Comparison of ENCODE assay signal across 9 cellular contexts in the genomic region with DNA sequence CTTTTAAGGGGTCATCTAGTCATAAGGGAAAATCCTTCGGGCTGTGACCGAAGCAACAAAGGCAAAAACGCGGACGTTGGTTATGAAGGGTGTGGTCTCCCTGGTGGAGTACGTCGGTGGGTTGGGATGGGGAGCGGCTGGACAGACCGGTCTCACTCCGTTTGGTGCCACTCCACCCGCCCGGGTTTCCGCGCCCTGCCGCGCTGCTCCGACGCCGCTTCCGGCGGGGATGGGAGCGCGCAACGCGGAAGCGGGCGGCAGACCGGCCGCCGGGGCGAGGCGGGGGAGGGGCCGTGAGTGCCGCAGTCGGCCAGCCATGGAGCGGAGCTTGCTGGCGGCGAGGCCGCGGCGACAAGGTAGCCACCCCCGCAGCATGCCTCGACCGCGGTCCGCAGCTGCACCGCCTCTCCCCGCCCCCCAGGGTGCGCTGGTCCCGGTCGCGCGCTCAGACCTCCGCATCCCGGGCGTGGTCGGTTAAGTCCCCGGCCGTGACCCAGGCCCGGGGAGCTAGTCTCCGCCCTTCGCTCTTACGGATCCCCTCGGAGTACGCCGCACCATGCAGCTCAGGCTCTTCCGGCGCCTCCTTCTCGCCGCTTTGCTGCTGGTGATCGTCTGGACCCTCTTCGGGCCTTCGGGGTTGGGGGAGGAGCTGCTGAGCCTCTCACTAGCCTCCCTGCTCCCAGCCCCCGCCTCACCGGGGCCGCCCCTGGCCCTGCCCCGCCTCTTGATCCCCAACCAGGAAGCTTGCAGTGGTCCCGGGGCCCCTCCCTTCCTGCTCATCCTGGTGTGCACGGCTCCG. TPM values are rescaled to one million over a fixed set of nuclear protein-coding genes. Genes with fewer than 3 reads are reported as not detected.
DNase-seq lines count a peak whose midpoint lies in the region; ATAC-seq, FAIRE-seq and TF ChIP-seq lines count a peak whose summit lies in the region.
"Had no signal": no experiment of that assay in that cellular context is flagged by ENCODE, and none has a peak within 500 bp of the region (broad histone marks: within the 10 kb centered on the region; RNA-seq: fewer than 3 reads in every experiment).

B3GALT4 (plus strand) TSS at position 260 of the 799 bp plus-strand sequence; CDS start at position 557, 297 bp downstream.

- TF ChIP-seq CTCF in fibroblast of pulmonary artery (IDR thresholded peaks at IDR 0.05; ENCODE audit: low read length, missing control alignments) (peak; percentile 16), natural killer cell (IDR thresholded peaks at IDR 0.05) (peak; percentile 61), subcutaneous adipose tissue (IDR thresholded peaks at IDR 0.05; ENCODE audit: low read depth) (no peak)

- intact Hi-C loops in activated T-helper 2 cell treated with anti-CD3 and anti-CD28 coated beads, Interferon-gamma antibody, Interleukin-2, Interleukin-4, amounts not matched to agents 10 μg/mL and 5 μg/mL and 100 μg/mL, durations not matched to agents 14 hours and 24 hours and 36 hours (cut with micrococcal nuclease), result loop anchor here (1.0 to 10.0 kb wide), 5 partner anchors 12 to 1115 kb away; partner anchors contain the start of genes NUDT3, PFDN6, RGL2 and SYNGAP1
- intact Hi-C loops in natural killer cell (cut with micrococcal nuclease), result loop anchor here (1.0 to 2.0 kb wide), 4 partner anchors 12 to 68 kb away; partner anchors contain the start of genes PFDN6, TAPBP and WDR46

- H3K27me3 Mint-ChIP-seq in CD8-positive, alpha-beta memory T cell, result no peaks in the 10 kb centered on the region
- H3K27me3 Mint-ChIP-seq in activated T-helper 2 cell treated with anti-CD3 and anti-CD28 coated beads, Interferon-gamma antibody, Interleukin-2, Interleukin-4, amounts not matched to agents 10 μg/mL and 5 μg/mL and 100 μg/mL, durations not matched to agents 14 hours and 24 hours and 36 hours (ENCODE audit: low read depth), result no peaks in the 10 kb centered on the region
- no peaks in the 10 kb centered on the region for H3K27me3 Mint-ChIP-seq in natural killer cell (ENCODE audit: low read depth in 2 of 2)

- POLR2A ChIA-PET in CD8-positive, alpha-beta memory T cell (lab: Charles Lee), result interaction anchor here (0.6 to 2.8 kb wide), 20 partner anchors 10 to 305 kb away, joined by 3 to 41 read pairs (median 4); partner anchors contain the start of genes HLA-DPA1, PFDN6, RGL2 and RING1

- ATAC-seq in GM19324 (IDR thresholded peaks at IDR 0.05; ENCODE audit: low FRiP score, unreplicated experiment) (peak; percentile 58), HG03520 (IDR thresholded peaks at IDR 0.05; ENCODE audit: unreplicated experiment) (peak; percentile 44), natural killer cell (peak; percentile 73 to 83 (median 76))

- H3K4me3 ChIP-seq in CD8-positive, alpha-beta memory T cell (ENCODE audit: low read length), result peak within 1 kb of the TSS; percentile 80
- H3K4me3 ChIP-seq in fibroblast of pulmonary artery (replicated peaks; ENCODE audit: low read depth, low read length), result peak within 1 kb of the TSS; percentile 56

- peaks cover 57% of the 10 kb centered on the region for H3K4me1 ChIP-seq in CD8-positive, alpha-beta memory T cell (ENCODE audit: insufficient read depth, low read length)

- H3K36me3 Mint-ChIP-seq in CD8-positive, alpha-beta memory T cell, result peaks cover 0 to 89% (median 16%) of the 10 kb centered on the region in 3 donors
- H3K36me3 Mint-ChIP-seq in activated T-helper 2 cell treated with anti-CD3 and anti-CD28 coated beads, Interferon-gamma antibody, Interleukin-2, Interleukin-4, amounts not matched to agents 10 μg/mL and 5 μg/mL and 100 μg/mL, durations not matched to agents 14 hours and 24 hours and 36 hours (ENCODE audit: low read depth), result peaks cover 74% of the 10 kb centered on the region
- peaks cover 7% of the 10 kb centered on the region for H3K36me3 Mint-ChIP-seq in natural killer cell

- peak; percentile 58 to 79 (median 73) for DNase-seq in CD8-positive, alpha-beta memory T cell
- DNase-seq in RCC 7860 (ENCODE audit: low spot score) (peak; percentile 38), fibroblast of pulmonary artery (ENCODE audit: low read depth) (peak; percentile 60), natural killer cell (peak; percentile 68)
- DNase-seq in activated T-helper 2 cell treated with anti-CD3 and anti-CD28 coated beads, Interferon-gamma antibody, Interleukin-2, Interleukin-4, amounts not matched to agents 10 μg/mL and 5 μg/mL and 100 μg/mL, durations not matched to agents 14 hours and 24 hours and 36 hours (ENCODE audit: low spot score), result peak; percentile 73

- no peaks in the 10 kb centered on the region for H3K9me3 ChIP-seq in CD8-positive, alpha-beta memory T cell (ENCODE audit: low read length)

- peak within 1 kb of the TSS; percentile 68 for H3K27ac ChIP-seq in CD8-positive, alpha-beta memory T cell (ENCODE audit: low read depth, low read length)

- H3K27ac Mint-ChIP-seq in CD8-positive, alpha-beta memory T cell, result peak within 1 kb of the TSS; percentile 90 to 99 (median 94)
- H3K27ac Mint-ChIP-seq in activated T-helper 2 cell treated with anti-CD3 and anti-CD28 coated beads, Interferon-gamma antibody, Interleukin-2, Interleukin-4, amounts not matched to agents 10 μg/mL and 5 μg/mL and 100 μg/mL, durations not matched to agents 14 hours and 24 hours and 36 hours, result peak within 1 kb of the TSS; percentile 89
- peak within 1 kb of the TSS; percentile 90 to 91 for H3K27ac Mint-ChIP-seq in natural killer cell

- no peaks in the 10 kb centered on the region for H3K9me3 Mint-ChIP-seq in CD8-positive, alpha-beta memory T cell
- H3K9me3 Mint-ChIP-seq in activated T-helper 2 cell treated with anti-CD3 and anti-CD28 coated beads, Interferon-gamma antibody, Interleukin-2, Interleukin-4, amounts not matched to agents 10 μg/mL and 5 μg/mL and 100 μg/mL, durations not matched to agents 14 hours and 24 hours and 36 hours, result no peaks in the 10 kb centered on the region
- H3K9me3 Mint-ChIP-seq in natural killer cell, result no peaks in the 10 kb centered on the region

- peaks cover 26% of the 10 kb centered on the region for H3K36me3 ChIP-seq in CD8-positive, alpha-beta memory T cell (ENCODE audit: insufficient read depth, low read length)

- peak within 1 kb of the TSS; percentile 88 to 98 (median 89) for H3K4me3 Mint-ChIP-seq in CD8-positive, alpha-beta memory T cell
- peak within 1 kb of the TSS; percentile 98 for H3K4me3 Mint-ChIP-seq in activated T-helper 2 cell treated with anti-CD3 and anti-CD28 coated beads, Interferon-gamma antibody, Interleukin-2, Interleukin-4, amounts not matched to agents 10 μg/mL and 5 μg/mL and 100 μg/mL, durations not matched to agents 14 hours and 24 hours and 36 hours (ENCODE audit: low read depth)
- H3K4me3 Mint-ChIP-seq in natural killer cell, result peak within 1 kb of the TSS; percentile 94

- no peak for FAIRE-seq in RCC 7860 (lab: Jason Lieb, UNC)
- FAIRE-seq: islet of Langerhans had no signal

- H3K4me1 Mint-ChIP-seq in CD8-positive, alpha-beta memory T cell, result peaks cover 61 to 92% (median 79%) of the 10 kb centered on the region in 3 donors
- H3K4me1 Mint-ChIP-seq in activated T-helper 2 cell treated with anti-CD3 and anti-CD28 coated beads, Interferon-gamma antibody, Interleukin-2, Interleukin-4, amounts not matched to agents 10 μg/mL and 5 μg/mL and 100 μg/mL, durations not matched to agents 14 hours and 24 hours and 36 hours (ENCODE audit: low read depth), result peaks cover 35% of the 10 kb centered on the region
- H3K4me1 Mint-ChIP-seq in natural killer cell, result peaks cover 48 to 71% of the 10 kb centered on the region in 2 donors

- H3K27me3 ChIP-seq in CD8-positive, alpha-beta memory T cell (ENCODE audit: insufficient read depth, low read length, poor library complexity, severe bottlenecking), result no peaks in the 10 kb centered on the region

- CTCF ChIA-PET in CD8-positive, alpha-beta memory T cell (lab: Charles Lee), result interaction anchor here (0.6 to 3.8 kb wide), 18 partner anchors 11 to 432 kb away, joined by 3 to 38 read pairs (median 4); partner anchors contain the start of genes PFDN6, RGL2 and WDR46

RNA-seq across cellular contexts. Expression of gene B3GALT4, which starts in this region (rescaled TPM):
- total RNA-seq in CD8-positive, alpha-beta memory T cell, result 1 to 10 TPM; 6.1 to 7.0 TPM
- 35.3 TPM for polyA plus RNA-seq in CD8-positive, alpha-beta memory T cell
- total RNA-seq in activated T-helper 2 cell treated with anti-CD3 and anti-CD28 coated beads, Interferon-gamma antibody, Interleukin-2, Interleukin-4, amounts not matched to agents 10 μg/mL and 5 μg/mL and 100 μg/mL, durations not matched to agents 14 hours and 24 hours and 36 hours, result 5.1 and 6.5 TPM in 2 replicates
- 10 to 100 TPM; 22.7 to 24.1 (median 23.1) TPM for total RNA-seq in natural killer cell
- 10 to 100 TPM in 3 of 4 donors, 1 to 10 TPM in 1; 7.3 to 20.7 (median 16.9) TPM for total RNA-seq in subcutaneous adipose tissue

Comparison
In these comparisons a context has a peak if more than half of its experiments do, and no peak if none do; other contexts are left out.
1. Peak in every context shown above with its lines: DNase-seq, ATAC-seq, H3K4me3 ChIP-seq and H3K27ac ChIP-seq.